In the genomic region with DNA sequence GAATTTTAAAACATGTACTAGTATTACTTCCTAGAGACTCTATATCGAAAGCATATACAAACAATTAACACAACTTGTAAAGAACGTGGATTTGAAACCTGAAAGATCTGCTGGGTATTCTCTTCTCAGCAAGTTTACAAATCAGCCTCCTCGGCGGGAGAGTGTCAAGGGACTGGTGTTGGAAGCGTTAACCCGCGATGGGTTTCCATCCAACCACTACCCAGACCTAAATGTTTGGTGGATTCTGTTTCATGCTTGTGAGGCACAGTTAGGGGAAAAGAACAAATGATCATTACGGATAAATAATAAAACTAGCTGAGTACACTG, we compare ENCODE assay signal across 1 cellular context.
TF ChIP-seq lines count a peak whose summit lies in the region.

No MANE protein-coding gene starts in this region.

TF ChIP-seq in SK-N-SH treated with all-trans-retinoic acid at 6 μM for 48 hours, 23 proteins besides CTCF, POLR2A, EP300 and RAD21 (continued from another document):
- TF ChIP-seq, protein P1, sequence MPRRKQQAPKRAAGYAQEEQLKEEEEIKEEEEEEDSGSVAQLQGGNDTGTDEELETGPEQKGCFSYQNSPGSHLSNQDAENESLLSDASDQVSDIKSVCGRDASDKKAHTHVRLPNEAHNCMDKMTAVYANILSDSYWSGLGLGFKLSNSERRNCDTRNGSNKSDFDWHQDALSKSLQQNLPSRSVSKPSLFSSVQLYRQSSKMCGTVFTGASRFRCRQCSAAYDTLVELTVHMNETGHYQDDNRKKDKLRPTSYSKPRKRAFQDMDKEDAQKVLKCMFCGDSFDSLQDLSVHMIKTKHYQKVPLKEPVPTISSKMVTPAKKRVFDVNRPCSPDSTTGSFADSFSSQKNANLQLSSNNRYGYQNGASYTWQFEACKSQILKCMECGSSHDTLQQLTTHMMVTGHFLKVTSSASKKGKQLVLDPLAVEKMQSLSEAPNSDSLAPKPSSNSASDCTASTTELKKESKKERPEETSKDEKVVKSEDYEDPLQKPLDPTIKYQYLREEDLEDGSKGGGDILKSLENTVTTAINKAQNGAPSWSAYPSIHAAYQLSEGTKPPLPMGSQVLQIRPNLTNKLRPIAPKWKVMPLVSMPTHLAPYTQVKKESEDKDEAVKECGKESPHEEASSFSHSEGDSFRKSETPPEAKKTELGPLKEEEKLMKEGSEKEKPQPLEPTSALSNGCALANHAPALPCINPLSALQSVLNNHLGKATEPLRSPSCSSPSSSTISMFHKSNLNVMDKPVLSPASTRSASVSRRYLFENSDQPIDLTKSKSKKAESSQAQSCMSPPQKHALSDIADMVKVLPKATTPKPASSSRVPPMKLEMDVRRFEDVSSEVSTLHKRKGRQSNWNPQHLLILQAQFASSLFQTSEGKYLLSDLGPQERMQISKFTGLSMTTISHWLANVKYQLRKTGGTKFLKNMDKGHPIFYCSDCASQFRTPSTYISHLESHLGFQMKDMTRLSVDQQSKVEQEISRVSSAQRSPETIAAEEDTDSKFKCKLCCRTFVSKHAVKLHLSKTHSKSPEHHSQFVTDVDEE (CRISPR knock-in tag; IDR thresholded peaks at IDR 0.05): no peak
- TF ChIP-seq ZC3H10 (CRISPR knock-in tag; IDR thresholded peaks at IDR 0.05): no peak
- no peak for TF ChIP-seq GLIS3 (CRISPR knock-in tag; IDR thresholded peaks at IDR 0.05)
- TF ChIP-seq PPARA (CRISPR knock-in tag; IDR thresholded peaks at IDR 0.05; ENCODE audit: borderline replicate concordance): no peak
- no peak for TF ChIP-seq CSDC2 (CRISPR knock-in tag; IDR thresholded peaks at IDR 0.05)
